Comparison of ENCODE assay signal across 19 cellular contexts in genomic region chr9:95242613-95243012, GRCh38.
"Had no signal": no experiment of that assay in that cellular context is flagged by ENCODE, and none has a peak within 500 bp of the region (broad histone marks: within the 10 kb centered on the region; RNA-seq: fewer than 3 reads in every experiment).

No MANE protein-coding gene starts in this region.

- H3K36me3 ChIP-seq: colonic mucosa, neutrophil, vagina had no signal

- H3K4me3 ChIP-seq: colonic mucosa, left ventricle myocardium inferior, transverse colon, vagina had no signal

- H3K27me3 ChIP-seq: colonic mucosa, neutrophil, transverse colon, vagina had no signal

- ATAC-seq: activated CD4-positive, CD25-positive, alpha-beta regulatory T cell treated with anti-CD3 and anti-CD28 coated beads, Interleukin-2, amount 50 U/mL, for 24 hours; esophagus mucosa; natural killer cell had no signal

- DNase-seq: activated CD4-positive, alpha-beta T cell treated with anti-CD3 and anti-CD28 coated beads, Interleukin-2, amount 50 U/mL, for 1 hour; activated CD8-positive, alpha-beta memory T cell treated with anti-CD3 and anti-CD28 coated beads for 24 hours; activated naive CD8-positive, alpha-beta T cell treated with anti-CD3 and anti-CD28 coated beads for 36 hours; central memory CD4-positive, alpha-beta T cell; colonic mucosa; hypothalamus; kidney; left ventricle myocardium inferior; mesenchymal stem cell; natural killer cell; posterior cingulate gyrus; retina; stimulated activated CD4-positive, alpha-beta T cell treated with anti-CD3 and anti-CD28 coated beads, Interleukin-4, amount 100 ng/mL, for 1 hour; stimulated activated naive CD4-positive, alpha-beta T cell; transverse colon had no signal
